In genomic region chr5:1733369-1733768, GRCh38 we compare ENCODE assay signal across 26 cellular contexts.
DNase-seq lines count a peak whose midpoint lies in the region; ATAC-seq and TF ChIP-seq lines count a peak whose summit lies in the region.
"Had no signal": no experiment of that assay in that cellular context is flagged by ENCODE, and none has a peak within 500 bp of the region (broad histone marks: within the 10 kb centered on the region; RNA-seq: fewer than 3 reads in every experiment).

No MANE protein-coding gene starts in this region.

- peak; percentile 5 for DNase-seq in activated CD4-positive, alpha-beta T cell treated with anti-CD3 and anti-CD28 coated beads, Interleukin-2, amount 10 ng/mL, durations not matched to agents 7 days and 5 days
- no peak for DNase-seq in activated CD4-positive, alpha-beta T cell treated with anti-CD3 and anti-CD28 coated beads for 36 hours
- DNase-seq in stimulated activated naive CD8-positive, alpha-beta T cell treated with anti-CD3 and anti-CD28 coated beads, Interleukin-15, amount 100 ng/mL, for 72 hours: no peak
- DNase-seq in stimulated activated naive CD8-positive, alpha-beta T cell treated with anti-CD3 and anti-CD28 coated beads, Interleukin-15, Interleukin-2, amounts not matched to agents 100 U/mL and 50 U/mL, for 24 hours: no peak
- DNase-seq in osteoblast (ENCODE audit: insufficient read length, low spot score, missing footprints) (peak; percentile 76), ureter (ENCODE audit: low spot score) (peak; percentile 27)
- DNase-seq: activated CD4-positive, alpha-beta T cell treated with anti-CD3 and anti-CD28 coated beads, Interleukin-2, amount 10 ng/mL, durations not matched to agents 24 days and 14 days; Calu3; CD4-positive, CD25-positive, alpha-beta regulatory T cell; DMS79 treated with DMSO at 0.1 percent for 48 hours; effector CD4-positive, alpha-beta T cell; GDM1; GM23248; NCI-H146; NCI-H2107; NCI-H748 treated with DMSO at 0.1 percent for 48 hours; SHP77 treated with DMSO at 0.1 percent for 48 hours; stimulated activated naive CD4-positive, alpha-beta T cell treated with Interleukin-2 at 50 U/mL for 16 hours; SW 1271 had no signal

- H3K4me2 ChIP-seq in osteoblast (ENCODE audit: insufficient read depth, low read length): no peak overlapping the region

- H3K9me3 Mint-ChIP-seq in activated CD4-positive, alpha-beta T cell treated with anti-CD3 and anti-CD28 coated beads, Interleukin-2, amount 10 ng/mL, durations not matched to agents 7 days and 5 days: no peaks in the 10 kb centered on the region
- no peaks in the 10 kb centered on the region for H3K9me3 Mint-ChIP-seq in activated CD4-positive, alpha-beta T cell treated with anti-CD3 and anti-CD28 coated beads for 36 hours (ENCODE audit: low read depth)
- no peaks in the 10 kb centered on the region for H3K9me3 Mint-ChIP-seq in stimulated activated naive CD8-positive, alpha-beta T cell treated with anti-CD3 and anti-CD28 coated beads, Interleukin-15, amount 100 ng/mL, for 72 hours
- H3K9me3 Mint-ChIP-seq: activated CD4-positive, alpha-beta T cell treated with anti-CD3 and anti-CD28 coated beads, Interleukin-2, amount 10 ng/mL, durations not matched to agents 24 days and 14 days; activated naive CD4-positive, alpha-beta T cell treated with anti-CD3 and anti-CD28 coated beads, Interleukin-2, amount 50 U/mL, for 24 hours had no signal

- H2AFZ ChIP-seq in osteoblast (ENCODE audit: low read length): no peak overlapping the region
- H2AFZ ChIP-seq: GM23248 had no signal

- intact Hi-C loops in activated CD4-positive, alpha-beta T cell treated with anti-CD3 and anti-CD28 coated beads for 36 hours (cut with DNase I, micrococcal nuclease): no loop called here

- H3K4me3 ChIP-seq in osteoblast (ENCODE audit: insufficient read depth, low read length): no peak overlapping the region
- H3K4me3 ChIP-seq: GM23248, left lung, testis, vagina had no signal

- H3K36me3 ChIP-seq in osteoblast (ENCODE audit: insufficient read depth, low read length): no peaks in the 10 kb centered on the region
- H3K36me3 ChIP-seq: left lung, vagina had no signal

- H3K27ac Mint-ChIP-seq in activated CD4-positive, alpha-beta T cell treated with anti-CD3 and anti-CD28 coated beads, Interleukin-2, amount 10 ng/mL, durations not matched to agents 7 days and 5 days: no peak overlapping the region
- H3K27ac Mint-ChIP-seq in activated CD4-positive, alpha-beta T cell treated with anti-CD3 and anti-CD28 coated beads for 36 hours: no peak overlapping the region
- H3K27ac Mint-ChIP-seq in stimulated activated naive CD8-positive, alpha-beta T cell treated with anti-CD3 and anti-CD28 coated beads, Interleukin-15, amount 100 ng/mL, for 72 hours: no peak overlapping the region
- H3K27ac Mint-ChIP-seq: activated CD4-positive, alpha-beta T cell treated with anti-CD3 and anti-CD28 coated beads, Interleukin-2, amount 10 ng/mL, durations not matched to agents 24 days and 14 days; activated naive CD4-positive, alpha-beta T cell treated with anti-CD3 and anti-CD28 coated beads, Interleukin-2, amount 50 U/mL, for 24 hours; CD4-positive, CD25-positive, alpha-beta regulatory T cell had no signal

- no peak for ATAC-seq in activated CD4-positive, alpha-beta T cell treated with anti-CD3 and anti-CD28 coated beads for 36 hours
- ATAC-seq in stimulated activated naive CD8-positive, alpha-beta T cell treated with anti-CD3 and anti-CD28 coated beads, Interleukin-15, amount 100 ng/mL, for 72 hours: peak; percentile 57
- no peak for ATAC-seq in stimulated activated naive CD8-positive, alpha-beta T cell treated with anti-CD3 and anti-CD28 coated beads, Interleukin-15, Interleukin-2, amounts not matched to agents 100 U/mL and 50 U/mL, for 24 hours
- ATAC-seq in HG03565 (IDR thresholded peaks at IDR 0.05; ENCODE audit: unreplicated experiment) (no peak), GM19455 (IDR thresholded peaks at IDR 0.05; ENCODE audit: unreplicated experiment) (no peak)
- ATAC-seq: left lung had no signal

- no peaks in the 10 kb centered on the region for H3K36me3 Mint-ChIP-seq in activated CD4-positive, alpha-beta T cell treated with anti-CD3 and anti-CD28 coated beads, Interleukin-2, amount 10 ng/mL, durations not matched to agents 7 days and 5 days (ENCODE audit: low read depth)
- H3K36me3 Mint-ChIP-seq in activated CD4-positive, alpha-beta T cell treated with anti-CD3 and anti-CD28 coated beads for 36 hours (ENCODE audit: low read depth): no peaks in the 10 kb centered on the region
- H3K36me3 Mint-ChIP-seq: activated naive CD4-positive, alpha-beta T cell treated with anti-CD3 and anti-CD28 coated beads, Interleukin-2, amount 50 U/mL, for 24 hours; CD4-positive, CD25-positive, alpha-beta regulatory T cell had no signal

- CTCF ChIA-PET in activated CD4-positive, alpha-beta T cell treated with anti-CD3 and anti-CD28 coated beads, Interleukin-2, amount 10 ng/mL, durations not matched to agents 7 days and 5 days (lab: Charles Lee): no interaction called here
- CTCF ChIA-PET in activated CD4-positive, alpha-beta T cell treated with anti-CD3 and anti-CD28 coated beads for 36 hours (lab: Charles Lee): no interaction called here

- no peaks in the 10 kb centered on the region for H3K27me3 ChIP-seq in osteoblast (ENCODE audit: insufficient read depth, low read length)
- H3K27me3 ChIP-seq: testis, vagina had no signal

- no peak overlapping the region for H3K4me3 Mint-ChIP-seq in activated CD4-positive, alpha-beta T cell treated with anti-CD3 and anti-CD28 coated beads, Interleukin-2, amount 10 ng/mL, durations not matched to agents 7 days and 5 days
- no peak overlapping the region for H3K4me3 Mint-ChIP-seq in activated CD4-positive, alpha-beta T cell treated with anti-CD3 and anti-CD28 coated beads for 36 hours
- no peak overlapping the region for H3K4me3 Mint-ChIP-seq in stimulated activated naive CD8-positive, alpha-beta T cell treated with anti-CD3 and anti-CD28 coated beads, Interleukin-15, amount 100 ng/mL, for 72 hours
- H3K4me3 Mint-ChIP-seq: activated CD4-positive, alpha-beta T cell treated with anti-CD3 and anti-CD28 coated beads, Interleukin-2, amount 10 ng/mL, durations not matched to agents 24 days and 14 days; activated naive CD4-positive, alpha-beta T cell treated with anti-CD3 and anti-CD28 coated beads, Interleukin-2, amount 50 U/mL, for 24 hours; CD4-positive, CD25-positive, alpha-beta regulatory T cell had no signal

- no peaks in the 10 kb centered on the region for H4K20me1 ChIP-seq in osteoblast (ENCODE audit: insufficient read depth, low read length)

- TF ChIP-seq CTCF in osteoblast (IDR thresholded peaks at IDR 0.05; ENCODE audit: extremely low read depth, low read depth, low read length): no peak

- no peaks in the 10 kb centered on the region for H3K9me3 ChIP-seq in osteoblast (ENCODE audit: low read depth, low read length)
- H3K9me3 ChIP-seq: left lung, testis, vagina had no signal

- POLR2A ChIA-PET in activated CD4-positive, alpha-beta T cell treated with anti-CD3 and anti-CD28 coated beads, Interleukin-2, amount 10 ng/mL, durations not matched to agents 7 days and 5 days (lab: Charles Lee): no interaction called here
- POLR2A ChIA-PET in activated CD4-positive, alpha-beta T cell treated with anti-CD3 and anti-CD28 coated beads for 36 hours (lab: Charles Lee): no interaction called here

- H3K4me1 Mint-ChIP-seq in activated CD4-positive, alpha-beta T cell treated with anti-CD3 and anti-CD28 coated beads, Interleukin-2, amount 10 ng/mL, durations not matched to agents 7 days and 5 days: no peaks in the 10 kb centered on the region
- no peaks in the 10 kb centered on the region for H3K4me1 Mint-ChIP-seq in activated CD4-positive, alpha-beta T cell treated with anti-CD3 and anti-CD28 coated beads for 36 hours
- no peaks in the 10 kb centered on the region for H3K4me1 Mint-ChIP-seq in stimulated activated naive CD8-positive, alpha-beta T cell treated with anti-CD3 and anti-CD28 coated beads, Interleukin-15, amount 100 ng/mL, for 72 hours
- H3K4me1 Mint-ChIP-seq: activated CD4-positive, alpha-beta T cell treated with anti-CD3 and anti-CD28 coated beads, Interleukin-2, amount 10 ng/mL, durations not matched to agents 24 days and 14 days; activated naive CD4-positive, alpha-beta T cell treated with anti-CD3 and anti-CD28 coated beads, Interleukin-2, amount 50 U/mL, for 24 hours; CD4-positive, CD25-positive, alpha-beta regulatory T cell had no signal

- H3K27ac ChIP-seq in osteoblast (ENCODE audit: low read depth, low read length): no peak overlapping the region
- H3K27ac ChIP-seq: epithelial cell of prostate, GM23248, left lung, testis, vagina had no signal

- no peaks in the 10 kb centered on the region for H3K79me2 ChIP-seq in osteoblast (ENCODE audit: insufficient read depth, low read length)

- peaks cover 2% of the 10 kb centered on the region for H3K27me3 Mint-ChIP-seq in activated CD4-positive, alpha-beta T cell treated with anti-CD3 and anti-CD28 coated beads, Interleukin-2, amount 10 ng/mL, durations not matched to agents 7 days and 5 days
- peaks cover 3% of the 10 kb centered on the region for H3K27me3 Mint-ChIP-seq in activated CD4-positive, alpha-beta T cell treated with anti-CD3 and anti-CD28 coated beads for 36 hours
- peaks cover 41% of the 10 kb centered on the region for H3K27me3 Mint-ChIP-seq in stimulated activated naive CD8-positive, alpha-beta T cell treated with anti-CD3 and anti-CD28 coated beads, Interleukin-15, amount 100 ng/mL, for 72 hours

- H3K4me1 ChIP-seq in osteoblast (ENCODE audit: insufficient read depth, low read length): no peaks in the 10 kb centered on the region
- H3K4me1 ChIP-seq: left lung, testis, vagina had no signal

Comparison
In these comparisons a context has a peak if more than half of its experiments do, and no peak if none do; other contexts are left out.
1. DNase-seq: peak in activated CD4-positive, alpha-beta T cell treated with anti-CD3 and anti-CD28 coated beads, Interleukin-2, amount 10 ng/mL, durations not matched to agents 7 days and 5 days (single experiment), osteoblast (single experiment) and ureter (single experiment); none in activated CD4-positive, alpha-beta T cell treated with anti-CD3 and anti-CD28 coated beads for 36 hours (single experiment), stimulated activated naive CD8-positive, alpha-beta T cell treated with anti-CD3 and anti-CD28 coated beads, Interleukin-15, amount 100 ng/mL, for 72 hours (0 of 2) and stimulated activated naive CD8-positive, alpha-beta T cell treated with anti-CD3 and anti-CD28 coated beads, Interleukin-15, Interleukin-2, amounts not matched to agents 100 U/mL and 50 U/mL, for 24 hours (single experiment).